16 cellular contexts compared by ENCODE assay signal in genomic region chr12:91414147-91414546, GRCh38.
DNase-seq lines count a peak whose midpoint lies in the region; ATAC-seq and TF ChIP-seq lines count a peak whose summit lies in the region.
"Had no signal": no experiment of that assay in that cellular context is flagged by ENCODE, and none has a peak within 500 bp of the region (broad histone marks: within the 10 kb centered on the region; RNA-seq: fewer than 3 reads in every experiment).

No MANE protein-coding gene starts in this region.

- H3K4me1 ChIP-seq in HUES48 (ENCODE audit: control insufficient read depth, insufficient read depth, low read length) (peaks cover 21% of the 10 kb centered on the region; the same call in 1 of the 2 replicates), adipocyte (ENCODE audit: control insufficient read depth, insufficient read depth, low read length) (peaks cover 6% of the 10 kb centered on the region), foreskin keratinocyte (peaks cover 14% of the 10 kb centered on the region), transverse colon (peaks cover 0 to 19% (median 5%) of the 10 kb centered on the region in 4 donors)

- DNase-seq in adipocyte (ENCODE audit: low read depth) (peak; percentile 60), foreskin keratinocyte (no peak), transverse colon (no peak), islet precursor cell (no peak), superior temporal gyrus (ENCODE audit: extremely low spot score) (no peak), cerebellar cortex (ENCODE audit: low spot score) (no peak), SKM-1 (lab: John Stamatoyannopoulos, UW; ENCODE audit: unreplicated experiment) (no peak)
- DNase-seq: C1 segment of cervical spinal cord, KG1, MM.1S, NCI-H1105, NCI-H187, NCI-H446 treated with DMSO at 0.1 percent for 48 hours, NCI-H774, SIG-M5 had no signal

- ATAC-seq in foreskin keratinocyte, result no peak

- no peak overlapping the region for H3K4me3 ChIP-seq in HUES48 (ENCODE audit: low read depth, low read length)
- H3K4me3 ChIP-seq in adipocyte (ENCODE audit: low read length), result no peak overlapping the region
- H3K4me3 ChIP-seq in transverse colon, result no peak overlapping the region

- TF ChIP-seq POLR2A in transverse colon (IDR thresholded peaks at IDR 0.05), result no peak

- TF ChIP-seq CTCF in foreskin keratinocyte (conservative IDR thresholded peaks at IDR 0.05) (no peak), transverse colon (IDR thresholded peaks at IDR 0.05) (no peak)

- H3K27ac ChIP-seq in HUES48 (ENCODE audit: low read depth, low read length) (peak overlapping the region; percentile 46), foreskin keratinocyte (peak overlapping the region; percentile 87), transverse colon (peak overlapping the region; percentile 14 to 68 (median 60))

- no peak for TF ChIP-seq EP300 in transverse colon (IDR thresholded peaks at IDR 0.05; ENCODE audit: low read depth)

- no peaks in the 10 kb centered on the region for H3K9me3 ChIP-seq in HUES48 (ENCODE audit: control insufficient read depth, insufficient read depth, low read length)
- no peaks in the 10 kb centered on the region for H3K9me3 ChIP-seq in adipocyte (ENCODE audit: control insufficient read depth, low read length)
- H3K9me3 ChIP-seq in transverse colon, result no peaks in the 10 kb centered on the region

- no peaks in the 10 kb centered on the region for H3K36me3 ChIP-seq in HUES48 (ENCODE audit: control insufficient read depth, insufficient read depth, low read length)
- no peaks in the 10 kb centered on the region for H3K36me3 ChIP-seq in adipocyte (ENCODE audit: control insufficient read depth, insufficient read depth, low read length, severe bottlenecking)
- H3K36me3 ChIP-seq in transverse colon, result no peaks in the 10 kb centered on the region

- intact Hi-C loops in transverse colon (cut with DNase I; ENCODE audit: low total_unique reads), result no loop called here

- in situ Hi-C loops in transverse colon (cut with MboI; ENCODE audit: low pct_ligation_motif_present in 1 of 4, low pct_unique_long_range_greater_than_20kb in 1 of 4, low sequenced_read_pairs in 3 of 4), result no loop called here

- H3K27me3 ChIP-seq in HUES48 (ENCODE audit: control insufficient read depth, insufficient read depth, low read length) (no peaks in the 10 kb centered on the region), adipocyte (replicated peaks; ENCODE audit: control insufficient read depth, insufficient read depth, low read length) (no peaks in the 10 kb centered on the region), foreskin keratinocyte (no peaks in the 10 kb centered on the region), transverse colon (no peaks in the 10 kb centered on the region)

- H3K9ac ChIP-seq in HUES48 (ENCODE audit: low read depth, low read length), result no peak overlapping the region
- no peak overlapping the region for H3K9ac ChIP-seq in adipocyte (ENCODE audit: low read length)

- 70 to 86% methylated on average over 1 of the region's 1 CpG for WGBS in transverse colon (ENCODE audit: low coverage in 1 of 2), 2 donors
